In genomic region chr1:38111589-38111988, GRCh38 we compare ENCODE assay signal across 2 cellular contexts.
TF ChIP-seq lines count a peak whose summit lies in the region.

No MANE protein-coding gene starts in this region.

TF ChIP-seq in HEK293, 187 proteins besides CTCF, POLR2A, EP300 and RAD21 (continued from another document):
- TF ChIP-seq, protein P1, sequence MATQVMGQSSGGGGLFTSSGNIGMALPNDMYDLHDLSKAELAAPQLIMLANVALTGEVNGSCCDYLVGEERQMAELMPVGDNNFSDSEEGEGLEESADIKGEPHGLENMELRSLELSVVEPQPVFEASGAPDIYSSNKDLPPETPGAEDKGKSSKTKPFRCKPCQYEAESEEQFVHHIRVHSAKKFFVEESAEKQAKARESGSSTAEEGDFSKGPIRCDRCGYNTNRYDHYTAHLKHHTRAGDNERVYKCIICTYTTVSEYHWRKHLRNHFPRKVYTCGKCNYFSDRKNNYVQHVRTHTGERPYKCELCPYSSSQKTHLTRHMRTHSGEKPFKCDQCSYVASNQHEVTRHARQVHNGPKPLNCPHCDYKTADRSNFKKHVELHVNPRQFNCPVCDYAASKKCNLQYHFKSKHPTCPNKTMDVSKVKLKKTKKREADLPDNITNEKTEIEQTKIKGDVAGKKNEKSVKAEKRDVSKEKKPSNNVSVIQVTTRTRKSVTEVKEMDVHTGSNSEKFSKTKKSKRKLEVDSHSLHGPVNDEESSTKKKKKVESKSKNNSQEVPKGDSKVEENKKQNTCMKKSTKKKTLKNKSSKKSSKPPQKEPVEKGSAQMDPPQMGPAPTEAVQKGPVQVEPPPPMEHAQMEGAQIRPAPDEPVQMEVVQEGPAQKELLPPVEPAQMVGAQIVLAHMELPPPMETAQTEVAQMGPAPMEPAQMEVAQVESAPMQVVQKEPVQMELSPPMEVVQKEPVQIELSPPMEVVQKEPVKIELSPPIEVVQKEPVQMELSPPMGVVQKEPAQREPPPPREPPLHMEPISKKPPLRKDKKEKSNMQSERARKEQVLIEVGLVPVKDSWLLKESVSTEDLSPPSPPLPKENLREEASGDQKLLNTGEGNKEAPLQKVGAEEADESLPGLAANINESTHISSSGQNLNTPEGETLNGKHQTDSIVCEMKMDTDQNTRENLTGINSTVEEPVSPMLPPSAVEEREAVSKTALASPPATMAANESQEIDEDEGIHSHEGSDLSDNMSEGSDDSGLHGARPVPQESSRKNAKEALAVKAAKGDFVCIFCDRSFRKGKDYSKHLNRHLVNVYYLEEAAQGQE (tag by site-specific recombination; IDR thresholded peaks at IDR 0.05) = no peak
- TF ChIP-seq IKZF3 (tag by site-specific recombination; IDR thresholded peaks at IDR 0.05) (no peak), ZNF560 (tag by site-specific recombination; IDR thresholded peaks at IDR 0.05; ENCODE audit: borderline replicate concordance) (no peak), ZBTB49 (tag by site-specific recombination; IDR thresholded peaks at IDR 0.05; ENCODE audit: low read depth) (no peak)

TF ChIP-seq in H1, 55 proteins besides CTCF, POLR2A, EP300 and RAD21 (continued from another document):
- TF ChIP-seq EZH2 (IDR thresholded peaks at IDR 0.05; ENCODE audit: low read depth, low read length, severe bottlenecking) (no peak), POLR2AphosphoS5 (IDR thresholded peaks at IDR 0.05; ENCODE audit: low read depth, low read length) (no peak), BRCA1 (IDR thresholded peaks at IDR 0.05; ENCODE audit: low read depth, low read length) (no peak), SIN3A (conservative IDR thresholded peaks at IDR 0.05 in 1 of 2, IDR thresholded peaks at IDR 0.05 in 1 of 2; ENCODE audit: low read depth in 1 of 2, low read length in 2 of 2) (no peak), SP2 (IDR thresholded peaks at IDR 0.05; ENCODE audit: low read length) (no peak), GABPA (IDR thresholded peaks at IDR 0.05; ENCODE audit: borderline replicate concordance, insufficient read depth, low read length) (no peak), SIX5 (IDR thresholded peaks at IDR 0.05; ENCODE audit: low read depth, low read length) (no peak)
